Comparison of ENCODE assay signal across 8 cellular contexts in genomic region chr10:88582411-88582805, GRCh38. TPM values are rescaled to one million over a fixed set of nuclear protein-coding genes. Genes with fewer than 3 reads are reported as not detected.
DNase-seq lines count a peak whose midpoint lies in the region; ATAC-seq, FAIRE-seq and TF ChIP-seq lines count a peak whose summit lies in the region.

No MANE protein-coding gene starts in this region.

- no peak for ATAC-seq in GM19397 (IDR thresholded peaks at IDR 0.05; ENCODE audit: unreplicated experiment)
- no peak for ATAC-seq in HG02623 (IDR thresholded peaks at IDR 0.05; ENCODE audit: unreplicated experiment)

- TF ChIP-seq POLR2A in H54 (IDR thresholded peaks at IDR 0.05; ENCODE audit: low read depth, low read length) = no peak

- H3K27me3 ChIP-seq in smooth muscle cell (ENCODE audit: low read depth) = peaks cover 25% of the 10 kb centered on the region

- 7% methylated on average over 4 of the region's 4 CpGs for WGBS in smooth muscle cell (ENCODE audit: low lambda C conversion rate)

- H3F3A ChIP-seq in smooth muscle cell (ENCODE audit: low read depth) = no peaks in the 10 kb centered on the region

- FAIRE-seq in H54 (lab: Jason Lieb, UNC) = peak; percentile 82

- H3K79me2 ChIP-seq in smooth muscle cell (ENCODE audit: low read depth) = no peaks in the 10 kb centered on the region

- peak overlapping the region; percentile 97 for H3K4me2 ChIP-seq in smooth muscle cell

- H3K9me3 ChIP-seq in iPS-18c (ENCODE audit: control insufficient read depth, insufficient read depth, low read length) = no peaks in the 10 kb centered on the region
- H3K9me3 ChIP-seq in smooth muscle cell (replicated peaks; ENCODE audit: low read depth) = no peaks in the 10 kb centered on the region

- H3K36me3 Mint-ChIP-seq in activated naive CD8-positive, alpha-beta T cell = peaks cover 5% of the 10 kb centered on the region

- H3K27ac ChIP-seq in smooth muscle cell (ENCODE audit: low read depth) = peak overlapping the region; percentile 6

- no peak for DNase-seq in H54 (ENCODE audit: insufficient read length, low spot score)
- DNase-seq in smooth muscle cell (lab: John Stamatoyannopoulos, UW; ENCODE audit: unreplicated experiment) = no peak
- no peak for DNase-seq in retina
- DNase-seq in Kasumi-1 (lab: John Stamatoyannopoulos, UW) = no peak

- H3K4me1 ChIP-seq in smooth muscle cell (ENCODE audit: low read depth) = no peaks in the 10 kb centered on the region

- peak overlapping the region; percentile 95 for H2AFZ ChIP-seq in smooth muscle cell (ENCODE audit: low read depth)

- peak overlapping the region; percentile 78 for H3K27ac Mint-ChIP-seq in activated naive CD8-positive, alpha-beta T cell

- no peak for TF ChIP-seq CTCF in smooth muscle cell (IDR thresholded peaks at IDR 0.05; ENCODE audit: borderline replicate concordance, insufficient read depth, poor library complexity, severe bottlenecking)

- peak overlapping the region; percentile 75; the same call in 1 of the 2 replicates for H3K4me3 ChIP-seq in iPS-18c (ENCODE audit: insufficient read depth, low read depth, low read length)
- peak overlapping the region; percentile 75 for H3K4me3 ChIP-seq in smooth muscle cell

- H3K9ac ChIP-seq in smooth muscle cell (ENCODE audit: low read depth) = no peak overlapping the region

- peaks cover 13% of the 10 kb centered on the region for H3K4me1 Mint-ChIP-seq in activated naive CD8-positive, alpha-beta T cell (ENCODE audit: low read depth)

- no peaks in the 10 kb centered on the region for H3K36me3 ChIP-seq in smooth muscle cell (ENCODE audit: low read depth)

- no peaks in the 10 kb centered on the region for H4K20me1 ChIP-seq in smooth muscle cell (ENCODE audit: low read depth)

- peaks cover 4% of the 10 kb centered on the region for H3K27me3 Mint-ChIP-seq in activated naive CD8-positive, alpha-beta T cell

- H3K9me3 Mint-ChIP-seq in activated naive CD8-positive, alpha-beta T cell (ENCODE audit: low read depth) = peaks cover 6% of the 10 kb centered on the region

- H3K4me3 Mint-ChIP-seq in activated naive CD8-positive, alpha-beta T cell = peak overlapping the region; percentile 70

RNA-seq across cellular contexts. Expression of gene RNLS, which starts 0.7 kb away (rescaled TPM):
- 11.2 and 17.2 TPM in 2 replicates for total RNA-seq in smooth muscle cell
- polyA plus RNA-seq in smooth muscle cell = 4.8 and 4.9 TPM in 2 replicates

RNA-seq across cellular contexts. Expression of gene LIPJ, which starts 4.2 kb away (rescaled TPM):
- not detected in 2 replicates for total RNA-seq in smooth muscle cell
- not detected in 2 replicates for polyA plus RNA-seq in smooth muscle cell
